ENCODE assay signal across 35 cellular contexts in the genomic region with DNA sequence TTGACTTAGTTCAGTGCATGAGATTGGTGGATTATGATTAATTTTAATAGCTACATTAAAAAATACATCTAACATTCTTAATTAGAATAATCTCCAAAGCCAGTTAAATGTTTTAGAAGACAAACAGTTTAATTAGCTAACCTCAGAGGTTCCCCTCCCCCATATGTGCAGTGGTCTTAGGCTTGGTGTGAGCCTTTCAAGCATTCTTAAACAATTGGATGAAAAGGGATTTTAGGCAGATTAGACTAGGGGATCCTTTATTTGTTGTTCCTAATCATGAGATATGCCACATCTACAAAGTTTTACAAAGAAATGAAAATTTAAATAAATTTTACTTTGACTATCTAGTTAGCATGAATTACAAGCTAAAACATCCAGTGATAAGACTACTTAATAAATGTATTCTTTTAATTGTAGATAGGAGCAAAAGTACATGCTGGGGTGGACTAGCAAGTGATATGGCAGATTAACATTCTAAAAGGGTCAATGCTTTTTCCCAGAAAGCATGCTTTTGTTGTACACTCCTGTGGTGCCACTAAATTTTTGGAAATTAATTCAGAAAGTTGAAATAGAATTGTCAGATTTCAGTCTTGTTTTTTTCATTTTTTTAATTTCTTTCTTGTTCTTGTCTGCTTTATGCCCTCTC. TPM values are rescaled to one million over a fixed set of nuclear protein-coding genes. Genes with fewer than 3 reads are reported as not detected.
"Had no signal": no experiment of that assay in that cellular context is flagged by ENCODE, and none has a peak within 500 bp of the region (broad histone marks: within the 10 kb centered on the region; RNA-seq: fewer than 3 reads in every experiment).

No MANE protein-coding gene starts in this region.

- H3K4me3 Mint-ChIP-seq: naive thymus-derived CD4-positive, alpha-beta T cell; natural killer cell; nephron; stimulated activated memory B cell treated with anti-CD40 and anti-IgM and Interleukin-4, amounts not matched to agents 10 μg/mL and 1 μg/mL and 100 μg/mL, for 72 hours; stimulated activated naive CD8-positive, alpha-beta T cell treated with anti-CD3 and anti-CD28 coated beads, Interleukin-15, amount 100 ng/mL, for 72 hours; type B pancreatic cell had no signal

- H3K27ac Mint-ChIP-seq: naive thymus-derived CD4-positive, alpha-beta T cell; natural killer cell; nephron; progenitor cell of endocrine pancreas; stimulated activated memory B cell treated with anti-CD40 and anti-IgM and Interleukin-4, amounts not matched to agents 10 μg/mL and 1 μg/mL and 100 μg/mL, for 72 hours; stimulated activated naive CD8-positive, alpha-beta T cell treated with anti-CD3 and anti-CD28 coated beads, Interleukin-15, amount 100 ng/mL, for 72 hours; type B pancreatic cell had no signal

- H3K4me3 ChIP-seq: ovary, psoas muscle, right lobe of liver, sigmoid colon, suprapubic skin, testis, tibial artery, transverse colon, upper lobe of right lung, uterus had no signal

- H3K9me3 ChIP-seq: neutrophil, ovary, psoas muscle, right lobe of liver, sigmoid colon, suprapubic skin, testis, tibial artery, transverse colon, upper lobe of right lung, uterus had no signal

- H3K27me3 Mint-ChIP-seq: naive thymus-derived CD4-positive, alpha-beta T cell; progenitor cell of endocrine pancreas; stimulated activated memory B cell treated with anti-CD40 and anti-IgM and Interleukin-4, amounts not matched to agents 10 μg/mL and 1 μg/mL and 100 μg/mL, for 72 hours; stimulated activated naive CD8-positive, alpha-beta T cell treated with anti-CD3 and anti-CD28 coated beads, Interleukin-15, amount 100 ng/mL, for 72 hours; type B pancreatic cell had no signal

- H3K9me3 Mint-ChIP-seq: naive thymus-derived CD4-positive, alpha-beta T cell; natural killer cell; nephron; stimulated activated memory B cell treated with anti-CD40 and anti-IgM and Interleukin-4, amounts not matched to agents 10 μg/mL and 1 μg/mL and 100 μg/mL, for 72 hours; stimulated activated naive CD8-positive, alpha-beta T cell treated with anti-CD3 and anti-CD28 coated beads, Interleukin-15, amount 100 ng/mL, for 72 hours; type B pancreatic cell had no signal

- H3K79me2 ChIP-seq: parathyroid adenoma had no signal

- H3K36me3 ChIP-seq: neutrophil, ovary, transverse colon, uterus had no signal

- H3K9ac ChIP-seq: parathyroid adenoma had no signal

- H3K4me1 ChIP-seq: parathyroid adenoma, psoas muscle, right lobe of liver, sigmoid colon, suprapubic skin, testis, tibial artery, transverse colon, upper lobe of right lung, uterus had no signal

- ATAC-seq: naive thymus-derived CD4-positive, alpha-beta T cell; natural killer cell; psoas muscle; right cardiac atrium; right lobe of liver; stimulated activated memory B cell treated with anti-CD40 and anti-IgM and Interleukin-4, amounts not matched to agents 10 μg/mL and 1 μg/mL and 100 μg/mL, for 72 hours; stimulated activated naive CD8-positive, alpha-beta T cell treated with anti-CD3 and anti-CD28 coated beads, Interleukin-15, amount 100 ng/mL, for 72 hours; stimulated activated naive CD8-positive, alpha-beta T cell treated with anti-CD3 and anti-CD28 coated beads, Interleukin-15, Interleukin-2, amounts not matched to agents 100 U/mL and 50 U/mL, for 24 hours; upper lobe of right lung had no signal

- DNase-seq: naive thymus-derived CD4-positive, alpha-beta T cell; natural killer cell; nucleus accumbens; ovary; posterior cingulate gyrus; psoas muscle; right cardiac atrium; right lobe of liver; sigmoid colon; small intestine; stimulated activated CD4-positive, alpha-beta T cell treated with anti-CD3 and anti-CD28 coated beads, Interleukin-15, amount 100 ng/mL, for 24 hours; stimulated activated CD4-positive, alpha-beta T cell treated with anti-CD3 and anti-CD28 coated beads, Interleukin-2, amount 100 ng/mL, for 24 hours; stimulated activated CD4-positive, alpha-beta T cell treated with anti-CD3 and anti-CD28 coated beads, Interleukin-4, amount 100 ng/mL, for 1 hour; stimulated activated CD4-positive, alpha-beta T cell treated with anti-CD3 and anti-CD28 coated beads, Interleukin-4, amount 100 ng/mL, for 4 hours; stimulated activated CD8-positive, alpha-beta memory T cell treated with anti-CD3 and anti-CD28 coated beads, Interleukin-4, amount 100 ng/mL, for 48 hours; stimulated activated naive CD4-positive, alpha-beta T cell; stimulated activated naive CD8-positive, alpha-beta T cell treated with anti-CD3 and anti-CD28 coated beads, Interleukin-15, amount 100 ng/mL, for 72 hours; stimulated activated naive CD8-positive, alpha-beta T cell treated with anti-CD3 and anti-CD28 coated beads, Interleukin-15, Interleukin-2, amounts not matched to agents 100 U/mL and 50 U/mL, for 24 hours; substantia nigra; testis; tibial artery; transverse colon; upper lobe of right lung; uterus had no signal

- H3K27me3 ChIP-seq: neutrophil, ovary, right lobe of liver, sigmoid colon, suprapubic skin, testis, tibial artery, transverse colon, upper lobe of right lung, uterus had no signal

- H3K27ac ChIP-seq: neutrophil, ovary, parathyroid adenoma, psoas muscle, right lobe of liver, sigmoid colon, suprapubic skin, testis, tibial artery, transverse colon, upper lobe of right lung, uterus had no signal

- H2AFZ ChIP-seq: parathyroid adenoma had no signal

- H3K4me1 Mint-ChIP-seq: naive thymus-derived CD4-positive, alpha-beta T cell; natural killer cell; nephron; stimulated activated memory B cell treated with anti-CD40 and anti-IgM and Interleukin-4, amounts not matched to agents 10 μg/mL and 1 μg/mL and 100 μg/mL, for 72 hours; stimulated activated naive CD8-positive, alpha-beta T cell treated with anti-CD3 and anti-CD28 coated beads, Interleukin-15, amount 100 ng/mL, for 72 hours had no signal

RNA-seq across cellular contexts. Expression of a gene that starts 42.7 kb away (rescaled TPM):
- total RNA-seq: naive thymus-derived CD4-positive, alpha-beta T cell; natural killer cell; osteoblast; psoas muscle; right cardiac atrium; right lobe of liver; skeletal muscle tissue; transverse colon; upper lobe of right lung; urinary bladder; uterus had no signal
- polyA plus RNA-seq: naive thymus-derived CD4-positive, alpha-beta T cell; neural cell; psoas muscle; right cardiac atrium; sigmoid colon; small intestine; urinary bladder had no signal
